ENCODE assay signal across 31 cellular contexts in genomic region chr2:46751897-46752296, GRCh38.
"Had no signal": no experiment of that assay in that cellular context is flagged by ENCODE, and none has a peak within 500 bp of the region (broad histone marks: within the 10 kb centered on the region; RNA-seq: fewer than 3 reads in every experiment).

No MANE protein-coding gene starts in this region.

- H3K9me3 ChIP-seq: Peyer's patch had no signal

- H3K36me3 ChIP-seq: brain microvascular endothelial cell, Peyer's patch had no signal

- H3K27ac ChIP-seq: brain microvascular endothelial cell, Peyer's patch, RWPE1 had no signal

- H3K9me3 Mint-ChIP-seq: activated CD4-positive, alpha-beta T cell treated with anti-CD3 and anti-CD28 coated beads, Interleukin-2, amount 10 ng/mL, durations not matched to agents 24 days and 14 days; activated naive CD4-positive, alpha-beta T cell treated with anti-CD3 and anti-CD28 coated beads, Interleukin-2, amount 10 ng/mL, durations not matched to agents 7 days and 5 days; activated T-cell treated with anti-CD3 and anti-CD28 coated beads, Interleukin-2, amount 50 U/mL, for 4 hours; T-helper 1 cell treated with Interleukin-12 subunit alpha and Interleukin-12 subunit beta and Interleukin-4 antibody, amounts not matched to agents 30 μg/mL and 1 μg/mL, for 36 hours; T-helper 2 cell treated with Interferon-gamma antibody and Interleukin-4, amounts not matched to agents 5 μg/mL and 100 μg/mL, for 36 hours had no signal

- H3K27me3 ChIP-seq: brain microvascular endothelial cell, Peyer's patch had no signal

- H3K4me3 Mint-ChIP-seq: activated CD4-positive, alpha-beta T cell treated with anti-CD3 and anti-CD28 coated beads, Interleukin-2, amount 10 ng/mL, durations not matched to agents 24 days and 14 days; activated CD8-positive, alpha-beta T cell treated with anti-CD3 and anti-CD28 coated beads, Interleukin-2, amount 10 ng/mL, durations not matched to agents 7 days and 5 days; activated naive CD4-positive, alpha-beta T cell treated with anti-CD3 and anti-CD28 coated beads, Interleukin-2, amount 10 ng/mL, durations not matched to agents 7 days and 5 days; activated naive CD8-positive, alpha-beta T cell treated with anti-CD3 and anti-CD28 coated beads for 36 hours; activated T-cell treated with anti-CD3 and anti-CD28 coated beads, Interleukin-2, amount 50 U/mL, for 4 hours; T-helper 1 cell treated with Interleukin-12 subunit alpha and Interleukin-12 subunit beta and Interleukin-4 antibody, amounts not matched to agents 30 μg/mL and 1 μg/mL, for 36 hours; T-helper 2 cell treated with Interferon-gamma antibody and Interleukin-4, amounts not matched to agents 5 μg/mL and 100 μg/mL, for 36 hours had no signal

- FAIRE-seq: K562, TTC549 had no signal

- H3K27me3 Mint-ChIP-seq: activated CD4-positive, alpha-beta T cell treated with anti-CD3 and anti-CD28 coated beads, Interleukin-2, amount 10 ng/mL, durations not matched to agents 24 days and 14 days; activated naive CD4-positive, alpha-beta T cell treated with anti-CD3 and anti-CD28 coated beads, Interleukin-2, amount 10 ng/mL, durations not matched to agents 7 days and 5 days; activated naive CD8-positive, alpha-beta T cell treated with anti-CD3 and anti-CD28 coated beads for 36 hours had no signal

- H3K4me3 ChIP-seq: K562, Peyer's patch had no signal

- H3K27ac Mint-ChIP-seq: activated CD4-positive, alpha-beta T cell treated with anti-CD3 and anti-CD28 coated beads, Interleukin-2, amount 10 ng/mL, durations not matched to agents 24 days and 14 days; activated CD8-positive, alpha-beta T cell treated with anti-CD3 and anti-CD28 coated beads, Interleukin-2, amount 10 ng/mL, durations not matched to agents 7 days and 5 days; activated naive CD4-positive, alpha-beta T cell treated with anti-CD3 and anti-CD28 coated beads, Interleukin-2, amount 10 ng/mL, durations not matched to agents 7 days and 5 days; activated naive CD8-positive, alpha-beta T cell treated with anti-CD3 and anti-CD28 coated beads for 36 hours; T-helper 1 cell treated with Interleukin-12 subunit alpha and Interleukin-12 subunit beta and Interleukin-4 antibody, amounts not matched to agents 30 μg/mL and 1 μg/mL, for 36 hours; T-helper 2 cell treated with Interferon-gamma antibody and Interleukin-4, amounts not matched to agents 5 μg/mL and 100 μg/mL, for 36 hours had no signal

- ATAC-seq: activated CD8-positive, alpha-beta T cell treated with anti-CD3 and anti-CD28 coated beads, Interleukin-2, amount 10 ng/mL, durations not matched to agents 7 days and 5 days; activated T-cell treated with anti-CD3 and anti-CD28 coated beads, Interleukin-2, amount 50 U/mL, for 4 hours; K562; PC-3; Right ventricle myocardium inferior had no signal

- DNase-seq: activated CD4-positive, alpha-beta T cell treated with anti-CD3 and anti-CD28 coated beads, Interleukin-2, amount 10 ng/mL, durations not matched to agents 24 days and 14 days; activated CD4-positive, alpha-beta T cell treated with anti-CD3 and anti-CD28 coated beads, Interleukin-2, amount 50 U/mL, for 4 hours; activated CD8-positive, alpha-beta T cell treated with anti-CD3 and anti-CD28 coated beads, Interleukin-2, amount 10 ng/mL, durations not matched to agents 7 days and 5 days; activated effector memory CD4-positive, alpha-beta T cell treated with Interleukin-2 at 50 U/mL for 16 hours; activated naive CD4-positive, alpha-beta T cell treated with anti-CD3 and anti-CD28 coated beads, Interleukin-2, amount 10 ng/mL, durations not matched to agents 7 days and 5 days; activated naive CD8-positive, alpha-beta T cell treated with anti-CD3 and anti-CD28 coated beads for 36 hours; activated T-cell treated with anti-CD3 and anti-CD28 coated beads, Interleukin-2, amount 50 U/mL, for 4 hours; amniotic stem cell; aorta; brain microvascular endothelial cell; central memory CD4-positive, alpha-beta T cell; NCI-H1092 treated with DMSO at 0.1 percent for 48 hours; NCI-H1417; NCI-H146; NCI-H187; NCI-H2029 treated with DMSO at 0.1 percent for 48 hours; NCI-H2107; NCI-H2171; NCI-H226; NCI-H446 treated with DMSO at 0.1 percent for 48 hours; NCI-H524; NK-92 treated with Interleukin-12 subunit alpha and Interleukin-12 subunit beta, amount 100 ng/mL, for 24 hours; PC-3; Peyer's patch; SIG-M5 had no signal
